ENCODE assay signal across 31 cellular contexts in the genomic region with DNA sequence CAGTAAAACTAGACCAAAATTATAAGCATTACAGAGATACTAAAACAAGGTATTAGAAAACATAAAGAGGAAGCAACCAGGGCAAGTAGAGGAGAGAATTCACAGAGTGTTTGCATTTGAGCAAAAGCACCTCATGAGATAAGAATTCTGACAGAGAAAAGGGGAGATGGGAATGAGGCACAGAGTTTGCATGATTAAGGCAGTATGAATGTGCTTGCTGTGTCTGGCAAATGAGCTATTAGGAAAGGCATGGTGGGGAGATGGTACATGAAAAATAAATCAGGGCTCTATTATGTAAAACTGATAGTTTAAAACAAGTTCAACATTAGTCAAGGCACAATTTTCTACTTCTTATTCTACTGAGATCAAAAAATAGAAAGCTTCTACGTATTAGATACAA. TPM values are rescaled to one million over a fixed set of nuclear protein-coding genes. Genes with fewer than 3 reads are reported as not detected.
DNase-seq lines count a peak whose midpoint lies in the region; ATAC-seq, FAIRE-seq and TF ChIP-seq lines count a peak whose summit lies in the region.
"Had no signal": no experiment of that assay in that cellular context is flagged by ENCODE, and none has a peak within 500 bp of the region (broad histone marks: within the 10 kb centered on the region; RNA-seq: fewer than 3 reads in every experiment).

No MANE protein-coding gene starts in this region.

- ATAC-seq in GM18498 (IDR thresholded peaks at IDR 0.05; ENCODE audit: unreplicated experiment) (no peak), sciatic nerve (no peak)
- no peak for ATAC-seq in activated naive CD8-positive, alpha-beta T cell treated with anti-CD3 and anti-CD28 coated beads, Interleukin-2, amount 50 U/mL, for 24 hours
- ATAC-seq: K562; stimulated activated naive CD8-positive, alpha-beta T cell treated with anti-CD3 and anti-CD28 coated beads, Interleukin-15, Interleukin-2, amounts not matched to agents 100 U/mL and 50 U/mL, for 24 hours had no signal

- no peak overlapping the region for H3K27ac Mint-ChIP-seq in activated naive CD8-positive, alpha-beta T cell treated with anti-CD3 and anti-CD28 coated beads, Interleukin-2, amount 50 U/mL, for 24 hours
- H3K27ac Mint-ChIP-seq: activated CD4-positive, alpha-beta memory T cell treated with anti-CD3 and anti-CD28 coated beads for 36 hours; memory B cell had no signal

- no peaks in the 10 kb centered on the region for H3K36me3 ChIP-seq in bronchial epithelial cell (ENCODE audit: control insufficient read depth, insufficient read depth, low read length)
- H3K36me3 ChIP-seq: adrenal gland, BE2C, tibial artery had no signal

- H3K27me3 Mint-ChIP-seq in activated naive CD8-positive, alpha-beta T cell treated with anti-CD3 and anti-CD28 coated beads, Interleukin-2, amount 50 U/mL, for 24 hours = no peaks in the 10 kb centered on the region
- H3K27me3 Mint-ChIP-seq: activated CD4-positive, alpha-beta memory T cell treated with anti-CD3 and anti-CD28 coated beads for 36 hours; memory B cell had no signal

- POLR2A ChIA-PET in AG04449 (lab: Yijun Ruan, JAX) = no interaction called here
- POLR2A ChIA-PET in GM10248 (lab: Yijun Ruan, JAX) = no interaction called here

- no peaks in the 10 kb centered on the region for H3K27me3 ChIP-seq in bronchial epithelial cell (ENCODE audit: control insufficient read depth, insufficient read depth, low read length)
- H3K27me3 ChIP-seq: adrenal gland, BE2C, tibial artery had no signal

- H3K4me1 Mint-ChIP-seq in activated naive CD8-positive, alpha-beta T cell treated with anti-CD3 and anti-CD28 coated beads, Interleukin-2, amount 50 U/mL, for 24 hours = no peaks in the 10 kb centered on the region
- H3K4me1 Mint-ChIP-seq: memory B cell, naive B cell had no signal

- H3K9me3 Mint-ChIP-seq in activated naive CD8-positive, alpha-beta T cell treated with anti-CD3 and anti-CD28 coated beads, Interleukin-2, amount 50 U/mL, for 24 hours = peaks cover 6% of the 10 kb centered on the region

- H3K36me3 Mint-ChIP-seq in activated naive CD8-positive, alpha-beta T cell treated with anti-CD3 and anti-CD28 coated beads, Interleukin-2, amount 50 U/mL, for 24 hours (ENCODE audit: low read depth) = no peaks in the 10 kb centered on the region
- H3K36me3 Mint-ChIP-seq: activated CD4-positive, alpha-beta memory T cell treated with anti-CD3 and anti-CD28 coated beads for 36 hours; memory B cell; naive B cell had no signal

- peak; percentile 2 for DNase-seq in AG04449 (ENCODE audit: low read depth, low spot score)
- DNase-seq in M059J (ENCODE audit: low read depth) = peak; percentile 29
- peak; percentile 15 for DNase-seq in bronchial epithelial cell (ENCODE audit: low read depth)
- DNase-seq in islet precursor cell = peak; percentile 57
- DNase-seq in activated naive CD8-positive, alpha-beta T cell treated with anti-CD3 and anti-CD28 coated beads, Interleukin-2, amount 50 U/mL, for 24 hours = no peak
- DNase-seq in sciatic nerve (ENCODE audit: low spot score) = no peak
- DNase-seq in GM10248 (ENCODE audit: extremely low spot score) = no peak
- DNase-seq: 8988T; activated CD4-positive, alpha-beta memory T cell treated with anti-CD3 and anti-CD28 coated beads for 36 hours; activated gamma-delta T cell; activated T-cell treated with anti-CD3 and anti-CD28 coated beads for 4 hours; adrenal gland; BE2C; caudate nucleus; hypothalamus; naive B cell; NCI-H1436 treated with DMSO at 0.1 percent for 48 hours; NCI-H524 treated with DMSO at 0.1 percent for 48 hours; RPMI8226; stimulated activated CD4-positive, alpha-beta T cell treated with anti-CD3 and anti-CD28 coated beads, Interleukin-12 subunit alpha, Interleukin-12 subunit beta, amount 100 ng/mL, for 4 hours; stimulated activated CD4-positive, alpha-beta T cell treated with anti-CD3 and anti-CD28 coated beads, Interleukin-4, amount 100 ng/mL, for 4 hours; stimulated activated naive CD8-positive, alpha-beta T cell treated with anti-CD3 and anti-CD28 coated beads, Interleukin-15, Interleukin-2, amounts not matched to agents 100 U/mL and 50 U/mL, for 24 hours; tibial artery had no signal

- CTCF ChIA-PET in AG04449 (lab: Yijun Ruan, JAX) (no interaction called here), GM10248 (lab: Yijun Ruan, JAX) (no interaction called here)

- H3K4me3 Mint-ChIP-seq in activated naive CD8-positive, alpha-beta T cell treated with anti-CD3 and anti-CD28 coated beads, Interleukin-2, amount 50 U/mL, for 24 hours = no peak overlapping the region
- H3K4me3 Mint-ChIP-seq: activated CD4-positive, alpha-beta memory T cell treated with anti-CD3 and anti-CD28 coated beads for 36 hours; memory B cell; naive B cell had no signal

- no peak for FAIRE-seq in bronchial epithelial cell (lab: Jason Lieb, UNC)
- FAIRE-seq: frontal cortex, H1, K562 had no signal

- TF ChIP-seq CTCF in AG04449 (IDR thresholded peaks at IDR 0.05; ENCODE audit: insufficient read depth, low read length, missing control alignments) (no peak), bronchial epithelial cell (IDR thresholded peaks at IDR 0.05; ENCODE audit: insufficient read depth, low read length, severe bottlenecking) (no peak), GM10248 (IDR thresholded peaks at IDR 0.05; ENCODE audit: control extremely low read depth, extremely low read depth, low read depth, missing control alignments) (no peak)

- H3K4me3 ChIP-seq in AG04449 (ENCODE audit: low read depth, low read length) (no peak overlapping the region), bronchial epithelial cell (ENCODE audit: low read depth, low read length) (no peak overlapping the region)
- H3K4me3 ChIP-seq: adrenal gland, K562, SK-N-MC, tibial artery had no signal

- intact Hi-C loops in sciatic nerve (cut with DNase I) = no loop called here

RNA-seq across cellular contexts. Expression of gene GARIN6, which starts 23.1 kb away (rescaled TPM):
- total RNA-seq in M059J (2014; rRNA removed; shearing (Covaris generic)) = not detected in 2 replicates
- not detected in 2 replicates for total RNA-seq in bronchial epithelial cell
- total RNA-seq in sciatic nerve = not detected
- total RNA-seq: activated CD4-positive, alpha-beta memory T cell treated with anti-CD3 and anti-CD28 coated beads for 36 hours; adrenal gland; frontal cortex; H1; K562; omental fat pad; T-helper 2 cell treated with Interferon-gamma antibody and Interleukin-4, amounts not matched to agents 100 ng/mL and 5 ng/mL, for 36 hours had no signal

Comparison
In these comparisons a context has a peak if more than half of its experiments do, and no peak if none do; other contexts are left out.
1. DNase-seq: peak in AG04449 (single experiment), M059J (single experiment), bronchial epithelial cell (single experiment) and islet precursor cell (single experiment); none in activated naive CD8-positive, alpha-beta T cell treated with anti-CD3 and anti-CD28 coated beads, Interleukin-2, amount 50 U/mL, for 24 hours (single experiment), sciatic nerve (single experiment) and GM10248 (single experiment).